Comparison of ENCODE assay signal across 8 cellular contexts in the genomic region with DNA sequence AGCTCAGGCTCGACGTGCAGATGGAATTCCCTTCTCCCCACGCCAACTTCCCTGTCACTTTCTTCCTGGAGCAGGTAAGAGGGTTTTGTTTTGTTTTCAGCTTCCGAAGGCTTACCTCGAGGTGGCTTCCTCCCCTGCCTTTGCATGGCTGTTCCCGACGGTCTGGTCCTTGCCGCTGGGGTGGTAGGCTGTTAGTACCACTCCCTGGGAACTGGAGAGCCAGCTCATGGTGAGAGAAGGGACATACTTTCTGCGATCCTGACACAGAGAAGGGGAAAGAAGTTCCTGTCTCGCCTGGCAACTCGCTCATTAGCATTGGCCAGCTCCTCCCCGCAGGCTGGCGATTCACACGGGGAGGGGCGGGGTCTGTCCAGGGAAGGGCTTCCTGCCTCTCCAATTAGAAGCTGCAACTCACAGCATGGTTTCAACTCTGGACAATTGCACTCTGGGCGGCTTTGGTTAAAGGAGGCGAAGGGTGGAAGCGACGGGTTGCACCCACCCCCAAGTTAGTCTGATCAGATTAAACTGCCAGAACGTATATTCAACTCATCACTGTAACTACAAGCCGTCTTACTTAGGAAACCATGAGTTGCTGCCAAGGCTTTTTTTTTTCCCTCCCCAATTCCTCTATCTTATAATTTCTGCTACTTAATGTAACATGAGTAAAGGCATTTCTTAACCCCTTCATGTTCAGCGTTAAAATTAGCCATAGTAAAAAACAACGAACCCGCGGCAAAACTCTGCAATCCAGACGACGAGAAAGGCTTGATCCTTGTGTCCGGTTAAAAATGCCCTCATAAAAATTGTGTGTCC. TPM values are rescaled to one million over a fixed set of nuclear protein-coding genes. Genes with fewer than 3 reads are reported as not detected.
DNase-seq lines count a peak whose midpoint lies in the region; ATAC-seq and TF ChIP-seq lines count a peak whose summit lies in the region.

A gene with protein sequence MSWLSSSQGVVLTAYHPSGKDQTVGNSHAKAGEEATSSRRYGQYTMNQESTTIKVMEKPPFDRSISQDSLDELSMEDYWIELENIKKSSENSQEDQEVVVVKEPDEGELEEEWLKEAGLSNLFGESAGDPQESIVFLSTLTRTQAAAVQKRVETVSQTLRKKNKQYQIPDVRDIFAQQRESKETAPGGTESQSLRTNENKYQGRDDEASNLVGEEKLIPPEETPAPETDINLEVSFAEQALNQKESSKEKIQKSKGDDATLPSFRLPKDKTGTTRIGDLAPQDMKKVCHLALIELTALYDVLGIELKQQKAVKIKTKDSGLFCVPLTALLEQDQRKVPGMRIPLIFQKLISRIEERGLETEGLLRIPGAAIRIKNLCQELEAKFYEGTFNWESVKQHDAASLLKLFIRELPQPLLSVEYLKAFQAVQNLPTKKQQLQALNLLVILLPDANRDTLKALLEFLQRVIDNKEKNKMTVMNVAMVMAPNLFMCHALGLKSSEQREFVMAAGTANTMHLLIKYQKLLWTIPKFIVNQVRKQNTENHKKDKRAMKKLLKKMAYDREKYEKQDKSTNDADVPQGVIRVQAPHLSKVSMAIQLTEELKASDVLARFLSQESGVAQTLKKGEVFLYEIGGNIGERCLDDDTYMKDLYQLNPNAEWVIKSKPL (minus strand): TSS at position 269 of the 813 bp plus-strand sequence. CDS start 41 bp downstream, at position 228.

- no peaks in the 10 kb centered on the region for H3K9me3 Mint-ChIP-seq in endothelial cell (ENCODE audit: unreplicated experiment)

- ATAC-seq in GM19025 (IDR thresholded peaks at IDR 0.05; ENCODE audit: low read depth, unreplicated experiment), result peak; percentile 96
- ATAC-seq in HG03280 (IDR thresholded peaks at IDR 0.05; ENCODE audit: unreplicated experiment), result peak; percentile 96

- peaks cover 24% of the 10 kb centered on the region for H3K36me3 Mint-ChIP-seq in endothelial cell (ENCODE audit: low read depth, unreplicated experiment)

- peaks cover 2% of the 10 kb centered on the region for H3K27me3 Mint-ChIP-seq in endothelial cell (ENCODE audit: unreplicated experiment)

- H3K4me3 Mint-ChIP-seq in endothelial cell (ENCODE audit: unreplicated experiment), result peak within 1 kb of the TSS; percentile 100

- no peak for TF ChIP-seq CTCF in endothelial cell (IDR thresholded peaks at IDR 0.05; ENCODE audit: unreplicated experiment)

- peaks cover 63% of the 10 kb centered on the region for H3K4me1 Mint-ChIP-seq in endothelial cell (ENCODE audit: unreplicated experiment)

- DNase-seq in Ammon's horn (ENCODE audit: low spot score), result peak; percentile 90
- DNase-seq in NOMO-1 treated with dmso at 0.1 percent for 144 hours (lab: John Stamatoyannopoulos, UW; ENCODE audit: unreplicated experiment), result peak; percentile 82
- DNase-seq in activated CD8-positive, alpha-beta memory T cell treated with anti-CD3 and anti-CD28 coated beads, Interleukin-2, amount 50 U/mL, for 4 hours, result peak; percentile 60
- peak; percentile 88 for DNase-seq in endothelial cell (ENCODE audit: low spot score)
- DNase-seq in midbrain (lab: John Stamatoyannopoulos, UW), result peak; percentile 78
- peak; percentile 64 to 65 for DNase-seq in stimulated activated CD8-positive, alpha-beta memory T cell treated with anti-CD3 and anti-CD28 coated beads, Interleukin-2, amount 100 ng/mL, for 48 hours (ENCODE audit: low read depth in 2 of 2)

- H3K27ac Mint-ChIP-seq in endothelial cell (ENCODE audit: unreplicated experiment), result peak within 1 kb of the TSS; percentile 97

RNA-seq across cellular contexts. Expression of the gene that starts here (rescaled TPM):
- total RNA-seq in endothelial cell (ENCODE audit: unreplicated experiment), result 102 TPM

Comparison
In these comparisons a context has a peak if more than half of its experiments do, and no peak if none do; other contexts are left out.
1. Peak in every context shown above with its lines: DNase-seq and ATAC-seq.